8 cellular contexts compared by ENCODE assay signal in the genomic region with DNA sequence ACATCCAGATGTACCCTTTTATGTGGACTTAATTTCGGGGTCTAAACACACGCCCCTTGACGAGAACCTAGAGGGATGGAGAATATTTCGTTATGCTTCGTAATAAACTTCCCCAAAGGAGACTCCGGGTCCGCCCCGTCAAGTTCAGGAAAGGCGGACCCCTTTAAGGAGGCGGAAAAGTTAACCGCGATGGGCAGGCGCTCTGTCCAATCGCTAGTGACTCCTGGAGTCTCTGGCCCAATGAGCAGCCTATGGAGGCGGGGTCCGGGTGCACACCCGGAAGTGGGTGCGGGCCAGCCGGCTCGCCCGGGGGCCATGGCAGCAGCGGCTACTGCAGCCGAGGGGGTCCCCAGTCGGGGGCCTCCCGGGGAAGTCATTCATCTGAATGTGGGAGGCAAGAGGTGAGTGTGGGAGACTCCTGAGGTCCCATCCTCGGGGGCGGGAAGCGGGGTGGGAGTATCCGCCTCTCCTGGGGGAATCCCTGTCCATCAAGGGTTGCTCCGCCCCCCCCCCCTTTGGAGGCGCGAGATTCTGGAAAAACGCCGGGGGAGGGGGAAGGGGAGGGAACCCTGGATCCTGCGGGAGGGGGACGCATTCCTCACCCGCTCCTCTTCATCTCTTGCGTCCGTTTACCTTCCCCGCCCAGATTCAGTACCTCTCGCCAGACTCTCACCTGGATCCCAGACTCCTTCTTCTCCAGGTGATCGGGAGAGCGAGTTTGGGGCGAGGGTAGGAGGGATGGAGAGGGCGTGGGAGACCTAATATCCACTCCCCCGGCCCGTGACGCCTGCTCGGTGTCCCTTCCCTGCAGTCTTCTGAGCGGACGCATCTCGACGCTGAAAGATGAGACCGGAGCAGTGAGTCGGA. TPM values are rescaled to one million over a fixed set of nuclear protein-coding genes. Genes with fewer than 3 reads are reported as not detected.
DNase-seq lines count a peak whose midpoint lies in the region; ATAC-seq, FAIRE-seq and TF ChIP-seq lines count a peak whose summit lies in the region.

A gene with protein sequence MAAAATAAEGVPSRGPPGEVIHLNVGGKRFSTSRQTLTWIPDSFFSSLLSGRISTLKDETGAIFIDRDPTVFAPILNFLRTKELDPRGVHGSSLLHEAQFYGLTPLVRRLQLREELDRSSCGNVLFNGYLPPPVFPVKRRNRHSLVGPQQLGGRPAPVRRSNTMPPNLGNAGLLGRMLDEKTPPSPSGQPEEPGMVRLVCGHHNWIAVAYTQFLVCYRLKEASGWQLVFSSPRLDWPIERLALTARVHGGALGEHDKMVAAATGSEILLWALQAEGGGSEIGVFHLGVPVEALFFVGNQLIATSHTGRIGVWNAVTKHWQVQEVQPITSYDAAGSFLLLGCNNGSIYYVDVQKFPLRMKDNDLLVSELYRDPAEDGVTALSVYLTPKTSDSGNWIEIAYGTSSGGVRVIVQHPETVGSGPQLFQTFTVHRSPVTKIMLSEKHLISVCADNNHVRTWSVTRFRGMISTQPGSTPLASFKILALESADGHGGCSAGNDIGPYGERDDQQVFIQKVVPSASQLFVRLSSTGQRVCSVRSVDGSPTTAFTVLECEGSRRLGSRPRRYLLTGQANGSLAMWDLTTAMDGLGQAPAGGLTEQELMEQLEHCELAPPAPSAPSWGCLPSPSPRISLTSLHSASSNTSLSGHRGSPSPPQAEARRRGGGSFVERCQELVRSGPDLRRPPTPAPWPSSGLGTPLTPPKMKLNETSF (plus strand): TSS at position 289 of the 867 bp plus-strand sequence. CDS start 27 bp downstream, at position 316.

- no peak for FAIRE-seq in H54 (lab: Jason Lieb, UNC)

- peaks cover 11% of the 10 kb centered on the region for H3K4me1 Mint-ChIP-seq in activated T-helper 2 cell treated with anti-CD3 and anti-CD28 coated beads, Interferon-gamma antibody, Interleukin-2, Interleukin-4, amounts not matched to agents 10 μg/mL and 5 μg/mL and 100 μg/mL, durations not matched to agents 14 hours and 24 hours and 36 hours (ENCODE audit: low read depth)
- peaks cover 13 to 16% of the 10 kb centered on the region in 2 donors for H3K4me1 Mint-ChIP-seq in natural killer cell treated with Interleukin-12 subunit alpha and Interleukin-12 subunit beta and Interleukin-15 and Interleukin-18, amount 100 ng/mL, for 72 hours (ENCODE audit: low read depth in 2 of 2)

- TF ChIP-seq POLR2A in H54 (IDR thresholded peaks at IDR 0.05; ENCODE audit: low read depth, low read length), result no peak

- no peaks in the 10 kb centered on the region for H3K4me1 ChIP-seq in RWPE2 (ENCODE audit: insufficient read depth, poor library complexity, severe bottlenecking)

- H3K27ac ChIP-seq in RWPE2 (ENCODE audit: poor library complexity, severe bottlenecking), result peak within 1 kb of the TSS; percentile 30

- peak; percentile 99 for ATAC-seq in RWPE2 (ENCODE audit: low read depth)
- ATAC-seq in natural killer cell treated with Interleukin-12 subunit alpha and Interleukin-12 subunit beta and Interleukin-15 and Interleukin-18, amount 100 ng/mL, for 72 hours, result peak; percentile 99 to 100

- no peaks in the 10 kb centered on the region for H3K9me3 Mint-ChIP-seq in activated T-helper 2 cell treated with anti-CD3 and anti-CD28 coated beads, Interferon-gamma antibody, Interleukin-2, Interleukin-4, amounts not matched to agents 10 μg/mL and 5 μg/mL and 100 μg/mL, durations not matched to agents 14 hours and 24 hours and 36 hours
- H3K9me3 Mint-ChIP-seq in natural killer cell treated with Interleukin-12 subunit alpha and Interleukin-12 subunit beta and Interleukin-15 and Interleukin-18, amount 100 ng/mL, for 72 hours, result no peaks in the 10 kb centered on the region

- no peak for TF ChIP-seq CTCF in RWPE2 (IDR thresholded peaks at IDR 0.05; ENCODE audit: poor library complexity, severe bottlenecking)
- TF ChIP-seq CTCF in fibroblast of mammary gland (conservative IDR thresholded peaks at IDR 0.05; ENCODE audit: control insufficient read depth, insufficient read depth, low read depth, low read length), result no peak

- H3K4me3 ChIP-seq in RWPE2 (ENCODE audit: severe bottlenecking) (peak within 1 kb of the TSS; percentile 91), fibroblast of mammary gland (ENCODE audit: control insufficient read depth, low read depth, low read length) (peak within 1 kb of the TSS; percentile 89)

- intact Hi-C loops in activated T-helper 2 cell treated with anti-CD3 and anti-CD28 coated beads, Interferon-gamma antibody, Interleukin-2, Interleukin-4, amounts not matched to agents 10 μg/mL and 5 μg/mL and 100 μg/mL, durations not matched to agents 14 hours and 24 hours and 36 hours (cut with micrococcal nuclease), result no loop called here

- no peaks in the 10 kb centered on the region for H3K9me3 ChIP-seq in RWPE2 (ENCODE audit: severe bottlenecking)

- H3K27ac Mint-ChIP-seq in activated T-helper 2 cell treated with anti-CD3 and anti-CD28 coated beads, Interferon-gamma antibody, Interleukin-2, Interleukin-4, amounts not matched to agents 10 μg/mL and 5 μg/mL and 100 μg/mL, durations not matched to agents 14 hours and 24 hours and 36 hours, result peak within 1 kb of the TSS; percentile 78
- peak within 1 kb of the TSS; percentile 65 to 89 for H3K27ac Mint-ChIP-seq in natural killer cell treated with Interleukin-12 subunit alpha and Interleukin-12 subunit beta and Interleukin-15 and Interleukin-18, amount 100 ng/mL, for 72 hours

- DNase-seq in EH (ENCODE audit: low read depth) (peak; percentile 93), H54 (ENCODE audit: insufficient read length, low spot score) (peak; percentile 99), LoVo (ENCODE audit: low spot score) (peak; percentile 93), RWPE2 (ENCODE audit: low spot score) (peak; percentile 88), fibroblast of mammary gland (ENCODE audit: low read depth) (peak; percentile 94)
- DNase-seq in activated T-helper 2 cell treated with anti-CD3 and anti-CD28 coated beads, Interferon-gamma antibody, Interleukin-2, Interleukin-4, amounts not matched to agents 10 μg/mL and 5 μg/mL and 100 μg/mL, durations not matched to agents 14 hours and 24 hours and 36 hours (ENCODE audit: low spot score), result peak; percentile 92
- DNase-seq in natural killer cell treated with Interleukin-12 subunit alpha and Interleukin-12 subunit beta and Interleukin-15 and Interleukin-18, amount 100 ng/mL, for 72 hours (ENCODE audit: low spot score), result peak; percentile 96
- DNase-seq in stimulated activated naive CD4-positive, alpha-beta T cell treated with Interleukin-2 at 50 U/mL for 16 hours (lab: John Stamatoyannopoulos, UW), result peak; percentile 90

- H3K36me3 ChIP-seq in RWPE2 (ENCODE audit: low read depth), result peaks cover 21% of the 10 kb centered on the region

- H3K36me3 Mint-ChIP-seq in activated T-helper 2 cell treated with anti-CD3 and anti-CD28 coated beads, Interferon-gamma antibody, Interleukin-2, Interleukin-4, amounts not matched to agents 10 μg/mL and 5 μg/mL and 100 μg/mL, durations not matched to agents 14 hours and 24 hours and 36 hours (ENCODE audit: low read depth), result peaks cover 29% of the 10 kb centered on the region
- peaks cover 12% of the 10 kb centered on the region for H3K36me3 Mint-ChIP-seq in natural killer cell treated with Interleukin-12 subunit alpha and Interleukin-12 subunit beta and Interleukin-15 and Interleukin-18, amount 100 ng/mL, for 72 hours

- H3K4me3 Mint-ChIP-seq in activated T-helper 2 cell treated with anti-CD3 and anti-CD28 coated beads, Interferon-gamma antibody, Interleukin-2, Interleukin-4, amounts not matched to agents 10 μg/mL and 5 μg/mL and 100 μg/mL, durations not matched to agents 14 hours and 24 hours and 36 hours (ENCODE audit: low read depth), result peak within 1 kb of the TSS; percentile 94
- peak within 1 kb of the TSS; percentile 93 for H3K4me3 Mint-ChIP-seq in natural killer cell treated with Interleukin-12 subunit alpha and Interleukin-12 subunit beta and Interleukin-15 and Interleukin-18, amount 100 ng/mL, for 72 hours

- H3K27me3 ChIP-seq in RWPE2 (ENCODE audit: insufficient read depth, poor library complexity, severe bottlenecking), result no peaks in the 10 kb centered on the region

- peaks cover 2% of the 10 kb centered on the region for H3K27me3 Mint-ChIP-seq in activated T-helper 2 cell treated with anti-CD3 and anti-CD28 coated beads, Interferon-gamma antibody, Interleukin-2, Interleukin-4, amounts not matched to agents 10 μg/mL and 5 μg/mL and 100 μg/mL, durations not matched to agents 14 hours and 24 hours and 36 hours (ENCODE audit: low read depth)
- H3K27me3 Mint-ChIP-seq in natural killer cell treated with Interleukin-12 subunit alpha and Interleukin-12 subunit beta and Interleukin-15 and Interleukin-18, amount 100 ng/mL, for 72 hours, result no peaks in the 10 kb centered on the region

RNA-seq across cellular contexts. Expression of the gene that starts here (rescaled TPM):
- 125 and 136 TPM in 2 replicates for total RNA-seq in activated T-helper 2 cell treated with anti-CD3 and anti-CD28 coated beads, Interferon-gamma antibody, Interleukin-2, Interleukin-4, amounts not matched to agents 10 μg/mL and 5 μg/mL and 100 μg/mL, durations not matched to agents 14 hours and 24 hours and 36 hours
- 100 to 1,000 TPM; 131 to 149 TPM for total RNA-seq in natural killer cell treated with Interleukin-12 subunit alpha and Interleukin-12 subunit beta and Interleukin-15 and Interleukin-18, amount 100 ng/mL, for 72 hours

Comparison
In these comparisons a context has a peak if more than half of its experiments do, and no peak if none do; other contexts are left out.
1. Peak in every context shown above with its lines: DNase-seq, ATAC-seq, H3K4me3 ChIP-seq and H3K27ac ChIP-seq.